ENCODE assay signal across 11 cellular contexts in genomic region chr2:240432820-240433801, GRCh38. TPM values are rescaled to one million over a fixed set of nuclear protein-coding genes. Genes with fewer than 3 reads are reported as not detected.
A peak's percentile ranks its signal among the peaks of the same experiment; 100 is the strongest.
DNase-seq lines count a peak whose midpoint lies in the region; ATAC-seq and TF ChIP-seq lines count a peak whose summit lies in the region.
"Had no signal": no experiment of that assay in that cellular context is flagged by ENCODE, and none has a peak within 500 bp of the region (broad histone marks: within the 10 kb centered on the region; RNA-seq: fewer than 3 reads in every experiment).

No MANE protein-coding gene starts in this region.

- CTCF ChIA-PET in naive thymus-derived CD4-positive, alpha-beta T cell (lab: Charles Lee), result no interaction called here
- CTCF ChIA-PET in HEK293T (lab: Yijun Ruan, JAX), result no interaction called here

- intact Hi-C loops in naive thymus-derived CD4-positive, alpha-beta T cell (cut with micrococcal nuclease), result loop anchor here in 1 of 2 donors (10.0 kb wide), 1 partner anchor 402 kb away; no protein-coding TSS in a partner anchor

- H3K9me3 Mint-ChIP-seq in central memory CD8-positive, alpha-beta T cell, result no peaks in the 10 kb centered on the region
- H3K9me3 Mint-ChIP-seq in naive thymus-derived CD4-positive, alpha-beta T cell, result peaks cover 0 to under 1% (median 0%) of the 10 kb centered on the region in 11 donors

- H3K4me1 Mint-ChIP-seq in central memory CD8-positive, alpha-beta T cell, result peaks cover 6% of the 10 kb centered on the region
- H3K4me1 Mint-ChIP-seq in naive thymus-derived CD4-positive, alpha-beta T cell, result peaks cover 0 to 18% (median 4%) of the 10 kb centered on the region in 7 donors

- ATAC-seq in central memory CD8-positive, alpha-beta T cell (replicated peaks; ENCODE audit: extremely low read depth, poor library complexity, severe bottlenecking), result no peak
- no peak for ATAC-seq in naive thymus-derived CD4-positive, alpha-beta T cell

- peaks cover 0 to 12% of the 10 kb centered on the region in 2 donors for H3K27me3 ChIP-seq in naive thymus-derived CD4-positive, alpha-beta T cell (ENCODE audit: control insufficient read depth in 2 of 2, insufficient read depth in 2 of 2, low read length in 2 of 2)

- no peaks in the 10 kb centered on the region for H3K36me3 Mint-ChIP-seq in central memory CD8-positive, alpha-beta T cell (ENCODE audit: insufficient read depth)
- no peaks in the 10 kb centered on the region for H3K36me3 Mint-ChIP-seq in naive thymus-derived CD4-positive, alpha-beta T cell

- H3K4me1 ChIP-seq in naive thymus-derived CD4-positive, alpha-beta T cell (ENCODE audit: control insufficient read depth in 2 of 2, insufficient read depth in 2 of 2, low read length in 2 of 2), result peaks cover 0 to 6% of the 10 kb centered on the region in 2 donors

- no peaks in the 10 kb centered on the region for H3K36me3 ChIP-seq in naive thymus-derived CD4-positive, alpha-beta T cell (ENCODE audit: control insufficient read depth in 2 of 3, insufficient read depth in 3 of 3, low read length in 3 of 3)

- POLR2A ChIA-PET in naive thymus-derived CD4-positive, alpha-beta T cell (lab: Charles Lee), result no interaction called here
- POLR2A ChIA-PET in HEK293T (lab: Yijun Ruan, JAX), result no interaction called here

- no peak overlapping the region for H3K27ac Mint-ChIP-seq in central memory CD8-positive, alpha-beta T cell (ENCODE audit: low read depth)
- H3K27ac Mint-ChIP-seq in naive thymus-derived CD4-positive, alpha-beta T cell, result no peak overlapping the region

- peak overlapping the region; percentile 79 for H3K4me3 Mint-ChIP-seq in central memory CD8-positive, alpha-beta T cell
- H3K4me3 Mint-ChIP-seq in naive thymus-derived CD4-positive, alpha-beta T cell, result peak overlapping the region in 8 of 10 donors; percentile 34 to 89 (median 55)

- H3K27me3 Mint-ChIP-seq in central memory CD8-positive, alpha-beta T cell, result peaks cover 36% of the 10 kb centered on the region
- peaks cover 12 to 30% (median 22%) of the 10 kb centered on the region in 5 donors for H3K27me3 Mint-ChIP-seq in naive thymus-derived CD4-positive, alpha-beta T cell

- DNase-seq in stimulated activated CD4-positive, alpha-beta T cell treated with anti-CD3 and anti-CD28 coated beads, Interleukin-4, amount 100 ng/mL, for 1 hour, result peak; percentile 1
- DNase-seq in stimulated activated CD4-positive, alpha-beta T cell treated with anti-CD3 and anti-CD28 coated beads, Interleukin-4, amount 100 ng/mL, for 24 hours, result no peak
- DNase-seq in central memory CD8-positive, alpha-beta T cell (ENCODE audit: low spot score in 2 of 2), result no peak
- peak in 2 of 9 donors; percentile 2 to 19 for DNase-seq in naive thymus-derived CD4-positive, alpha-beta T cell
- DNase-seq in HEK293T (ENCODE audit: extremely low spot score) (no peak), 8988T (no peak), NCI-H1436 (lab: John Stamatoyannopoulos, UW) (no peak), hippocampal formation (lab: John Stamatoyannopoulos, UW) (no peak)
- DNase-seq: DMS 273 treated with DMSO at 0.1 percent for 48 hours, NCI-H345 had no signal

- no peak overlapping the region for H3K4me3 ChIP-seq in naive thymus-derived CD4-positive, alpha-beta T cell (ENCODE audit: low read length)

- no peaks in the 10 kb centered on the region for H3K9me3 ChIP-seq in naive thymus-derived CD4-positive, alpha-beta T cell (ENCODE audit: control insufficient read depth in 2 of 3, low read length in 3 of 3)

- H3K27ac ChIP-seq in naive thymus-derived CD4-positive, alpha-beta T cell (ENCODE audit: low read depth, low read length), result no peak overlapping the region
- H3K27ac ChIP-seq: parathyroid adenoma had no signal

TF ChIP-seq in HEK293T, 16 proteins besides CTCF, POLR2A, EP300 and RAD21:
- TF ChIP-seq FOXA1 (IDR thresholded peaks at IDR 0.05) (no peak), TARDBP (IDR thresholded peaks at IDR 0.05) (no peak), PKNOX1 (IDR thresholded peaks at IDR 0.05) (no peak), L3MBTL2 (conservative IDR thresholded peaks at IDR 0.05) (no peak), ARNT (IDR thresholded peaks at IDR 0.05) (no peak), ELF4 (IDR thresholded peaks at IDR 0.05) (no peak), HDGF (IDR thresholded peaks at IDR 0.05; ENCODE audit: borderline replicate concordance) (no peak), BHLHE40 (IDR thresholded peaks at IDR 0.05; ENCODE audit: borderline replicate concordance) (no peak), SP1 (IDR thresholded peaks at IDR 0.05) (no peak), FOXM1 (IDR thresholded peaks at IDR 0.05; ENCODE audit: borderline replicate concordance) (no peak), CTBP1 (IDR thresholded peaks at IDR 0.05; ENCODE audit: borderline replicate concordance) (no peak), NFRKB (IDR thresholded peaks at IDR 0.05) (no peak), FOXK2 (IDR thresholded peaks at IDR 0.05) (no peak)
TF ChIP-seq in HEK293T: peak in this region for 0.

RNA-seq across cellular contexts. Expression of gene GPC1, which starts 2.4 kb away (rescaled TPM):
- total RNA-seq in naive thymus-derived CD4-positive, alpha-beta T cell, result 1 to 10 TPM in 2 of 5 experiments, under 1 TPM in 3; 0.35 to 4.5 (median 0.90) TPM
- polyA plus RNA-seq in naive thymus-derived CD4-positive, alpha-beta T cell, result under 1 TPM in 1 of 2 donors, not detected in 1; 0.08 TPM
